Comparison of ENCODE assay signal across 1 cellular context in genomic region chr10:86790394-86790793, GRCh38.
TF ChIP-seq lines count a peak whose summit lies in the region.

No MANE protein-coding gene starts in this region.

TF ChIP-seq in SK-N-SH, 30 proteins besides CTCF, POLR2A, EP300 and RAD21 (continued from another document):
- TF ChIP-seq MAX (IDR thresholded peaks at IDR 0.05; ENCODE audit: low read depth), result no peak
- no peak for TF ChIP-seq TEAD4 (IDR thresholded peaks at IDR 0.05; ENCODE audit: borderline replicate concordance, insufficient read depth)
- no peak for TF ChIP-seq TAF1 (IDR thresholded peaks at IDR 0.05; ENCODE audit: borderline replicate concordance, low read depth, low read length)
- no peak for TF ChIP-seq FOXJ3 (CRISPR knock-in tag; IDR thresholded peaks at IDR 0.05)
- TF ChIP-seq NFIC (IDR thresholded peaks at IDR 0.05; ENCODE audit: borderline replicate concordance), result no peak
- no peak for TF ChIP-seq TCF12 (IDR thresholded peaks at IDR 0.05)
- no peak for TF ChIP-seq SMC3 (IDR thresholded peaks at IDR 0.05; ENCODE audit: low read depth, low read length)
- no peak for TF ChIP-seq FOSL2 (IDR thresholded peaks at IDR 0.05; ENCODE audit: borderline replicate concordance, low read depth)
